In the genomic region with DNA sequence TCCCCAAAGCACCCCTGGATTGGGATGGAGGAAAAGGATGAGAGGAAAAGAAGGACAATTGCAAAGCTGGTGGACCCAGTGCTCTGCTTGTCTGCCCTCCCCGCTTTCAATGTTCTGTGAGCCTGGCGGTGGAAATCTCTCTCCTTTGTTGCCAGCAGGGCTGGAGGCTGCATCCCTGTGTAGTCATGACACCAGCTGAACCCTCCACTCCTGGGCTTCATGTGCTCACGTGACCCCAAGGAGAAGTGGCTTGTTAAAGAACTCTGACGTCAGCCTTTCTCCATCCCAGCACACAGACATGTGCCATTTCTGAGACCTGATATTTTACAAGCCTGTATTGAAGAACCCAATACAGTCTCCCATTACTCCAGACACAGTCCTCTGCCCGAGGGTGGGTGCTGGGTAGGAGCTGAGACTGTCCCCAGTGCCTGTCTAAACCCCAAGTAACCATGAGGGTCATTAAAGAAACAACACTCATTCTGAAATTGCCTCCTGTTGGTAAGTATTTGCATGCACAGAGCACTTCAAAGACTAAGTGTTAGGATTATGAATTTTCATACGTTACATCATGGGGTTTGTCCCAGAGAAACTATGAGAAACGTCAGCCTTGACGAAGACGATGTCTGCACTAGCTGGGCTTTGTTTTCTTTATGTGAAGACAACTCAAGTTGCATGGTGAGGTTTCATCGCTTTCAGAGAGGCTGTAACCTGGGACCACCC, we compare ENCODE assay signal across 11 cellular contexts. TPM values are rescaled to one million over a fixed set of nuclear protein-coding genes. Genes with fewer than 3 reads are reported as not detected.
DNase-seq lines count a peak whose midpoint lies in the region; ATAC-seq and TF ChIP-seq lines count a peak whose summit lies in the region.
"Had no signal": no experiment of that assay in that cellular context is flagged by ENCODE, and none has a peak within 500 bp of the region (broad histone marks: within the 10 kb centered on the region; RNA-seq: fewer than 3 reads in every experiment).

No MANE protein-coding gene starts in this region.

- H3K4me3 ChIP-seq in right cardiac atrium (ENCODE audit: low read length) = no peak overlapping the region

- H3K27me3 ChIP-seq in right cardiac atrium (ENCODE audit: control insufficient read depth, insufficient read depth) = no peaks in the 10 kb centered on the region

- peaks cover 3% of the 10 kb centered on the region for H3K4me1 ChIP-seq in right cardiac atrium (ENCODE audit: control insufficient read depth, insufficient read depth, low read length)

- no peaks in the 10 kb centered on the region for H3K9me3 ChIP-seq in right cardiac atrium (ENCODE audit: control insufficient read depth, low read length)

- in situ Hi-C loops in GM13976 (cut with MboI; ENCODE audit: low sequenced_read_pairs, unreplicated experiment) = no loop called here

- no peak for TF ChIP-seq CTCF in GM13976 (IDR thresholded peaks at IDR 0.05; ENCODE audit: borderline replicate concordance, control extremely low read depth, extremely low read depth, insufficient read depth, missing control alignments)

- peak; percentile 67 for DNase-seq in GM13976 (ENCODE audit: low spot score)
- peak; percentile 91 for DNase-seq in NCI-H510A (lab: John Stamatoyannopoulos, UW)
- no peak for DNase-seq in right cardiac atrium
- DNase-seq in substantia nigra (lab: John Stamatoyannopoulos, UW) = no peak
- no peak for DNase-seq in retina
- DNase-seq: cerebellar nuclear complex; naive thymus-derived CD8-positive, alpha-beta T cell; NCI-H1694 had no signal

- WGBS in right cardiac atrium = 70% methylated on average over 10 of the region's 10 CpGs

- intact Hi-C loops in right cardiac atrium (cut with DNase I) = no loop called here

- H3K27ac ChIP-seq in right cardiac atrium (ENCODE audit: low read length) (no peak overlapping the region), substantia nigra (ENCODE audit: low read depth, low read length, poor library complexity, severe bottlenecking) (no peak overlapping the region)
- H3K27ac ChIP-seq: HL-60 had no signal

- ATAC-seq in HG02610 (IDR thresholded peaks at IDR 0.05; ENCODE audit: unreplicated experiment) (peak; percentile 88), right cardiac atrium (peak; percentile 30 to 67), GM19452 (IDR thresholded peaks at IDR 0.05; ENCODE audit: unreplicated experiment) (no peak)
- ATAC-seq: naive thymus-derived CD8-positive, alpha-beta T cell had no signal

RNA-seq across cellular contexts. Expression of a gene that starts 21.7 kb away (rescaled TPM):
- 10 to 100 TPM; 24.3 to 50.9 (median 34.0) TPM for total RNA-seq in right cardiac atrium
- 33.2 TPM for polyA plus RNA-seq in right cardiac atrium
- total RNA-seq: naive thymus-derived CD8-positive, alpha-beta T cell had no signal
- polyA plus RNA-seq: naive thymus-derived CD8-positive, alpha-beta T cell had no signal

Comparison
In these comparisons a context has a peak if more than half of its experiments do, and no peak if none do; other contexts are left out.
1. DNase-seq: peak in GM13976 (single experiment) and NCI-H510A (single experiment); none in right cardiac atrium (0 of 3), substantia nigra (0 of 49) and retina (single experiment).